Comparison of ENCODE assay signal across 17 cellular contexts in the genomic region with DNA sequence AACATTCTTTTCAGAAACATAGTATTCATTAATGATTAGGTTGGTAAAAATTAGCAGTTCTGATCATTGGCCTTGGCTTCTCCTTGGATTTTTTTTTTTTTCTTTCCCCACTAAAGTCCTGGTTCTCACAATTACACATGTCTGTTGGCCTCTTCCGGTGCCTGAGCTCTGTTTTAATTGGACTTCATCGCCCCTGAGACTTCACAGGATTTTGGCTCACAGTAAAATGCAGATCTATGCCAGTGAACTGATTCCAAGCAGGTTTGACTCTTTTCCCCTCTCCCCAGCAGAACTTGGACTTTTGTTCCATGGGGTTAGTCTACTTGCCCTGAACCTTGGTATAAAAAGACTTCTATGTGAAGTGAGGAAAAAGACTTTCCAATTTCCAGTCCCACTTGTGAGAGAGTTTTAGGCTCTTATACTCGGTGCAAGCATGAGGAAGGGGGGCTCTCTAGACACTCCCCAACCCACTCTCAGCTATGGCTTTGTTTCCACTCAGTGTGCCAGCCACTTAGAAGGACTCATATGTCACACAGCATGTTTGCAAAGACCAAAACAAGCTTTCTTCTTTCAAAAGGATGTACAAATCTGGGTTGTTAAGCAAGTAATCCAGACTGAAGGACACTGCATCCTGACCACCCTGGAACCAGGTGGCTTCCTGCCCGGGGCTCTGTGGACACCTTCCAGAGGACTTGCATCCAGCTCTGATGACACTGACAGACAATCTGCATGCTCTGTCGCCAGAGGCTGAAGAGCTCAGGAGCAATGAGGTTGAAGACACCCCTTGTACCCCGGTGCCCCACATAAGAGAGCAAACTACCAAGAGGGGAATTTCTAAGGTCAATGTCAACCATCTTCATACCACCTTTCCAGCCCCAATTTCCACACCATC.
"Had no signal": no experiment of that assay in that cellular context is flagged by ENCODE, and none has a peak within 500 bp of the region (broad histone marks: within the 10 kb centered on the region; RNA-seq: fewer than 3 reads in every experiment).

No MANE protein-coding gene starts in this region.

- H3K36me3 ChIP-seq: cardiac muscle cell, esophagus squamous epithelium, left lung, ovary, tibial artery had no signal

- H3K9me3 ChIP-seq: esophagus squamous epithelium, left lung, ovary, tibial artery had no signal

- H2AFZ ChIP-seq: hepatocyte had no signal

- H3K27ac ChIP-seq: cardiac muscle cell, esophagus squamous epithelium, hepatocyte, left lung, ovary had no signal

- H3K9me3 Mint-ChIP-seq: activated naive CD4-positive, alpha-beta T cell treated with anti-CD3 and anti-CD28 coated beads, Interleukin-2, amount 50 U/mL, for 24 hours; effector memory CD8-positive, alpha-beta T cell; neural crest cell had no signal

- H3K4me1 ChIP-seq: esophagus squamous epithelium, left lung had no signal

- H3K27me3 Mint-ChIP-seq: activated naive CD4-positive, alpha-beta T cell treated with anti-CD3 and anti-CD28 coated beads, Interleukin-2, amount 50 U/mL, for 24 hours; effector memory CD8-positive, alpha-beta T cell had no signal

- DNase-seq: activated CD4-positive, alpha-beta T cell treated with anti-CD3 and anti-CD28 coated beads, Interleukin-2, amount 50 U/mL, for 4 hours; activated gamma-delta T cell; effector memory CD8-positive, alpha-beta T cell; esophagus squamous epithelium; islet precursor cell; left lung; ovary; stimulated activated CD4-positive, alpha-beta T cell treated with anti-CD3 and anti-CD28 coated beads, Interleukin-12 subunit alpha, Interleukin-12 subunit beta, amount 100 ng/mL, for 4 hours; stimulated activated CD4-positive, alpha-beta T cell treated with anti-CD3 and anti-CD28 coated beads, Interleukin-1b, Interleukin-23, amount 100 ng/mL, for 48 hours; stimulated activated CD8-positive, alpha-beta memory T cell treated with anti-CD3 and anti-CD28 coated beads, Interleukin-4, amount 100 ng/mL, for 48 hours; stimulated activated naive CD4-positive, alpha-beta T cell; SW 1271; tibial artery had no signal

- ATAC-seq: effector memory CD8-positive, alpha-beta T cell; left lung had no signal

- H3K27ac Mint-ChIP-seq: activated naive CD4-positive, alpha-beta T cell treated with anti-CD3 and anti-CD28 coated beads, Interleukin-2, amount 50 U/mL, for 24 hours; effector memory CD8-positive, alpha-beta T cell had no signal

- H3K4me2 ChIP-seq: hepatocyte had no signal

- H3K4me3 ChIP-seq: cardiac muscle cell, esophagus squamous epithelium, hepatocyte, left lung, ovary, tibial artery had no signal

- H3K4me3 Mint-ChIP-seq: activated naive CD4-positive, alpha-beta T cell treated with anti-CD3 and anti-CD28 coated beads, Interleukin-2, amount 50 U/mL, for 24 hours; effector memory CD8-positive, alpha-beta T cell; neural crest cell had no signal

- H3K36me3 Mint-ChIP-seq: activated naive CD4-positive, alpha-beta T cell treated with anti-CD3 and anti-CD28 coated beads, Interleukin-2, amount 50 U/mL, for 24 hours had no signal

- H3K27me3 ChIP-seq: cardiac muscle cell, esophagus squamous epithelium, hepatocyte, ovary, tibial artery had no signal
